In genomic region chr12:13044859-13045384, GRCh38 we compare ENCODE assay signal across 1 cellular context.
TF ChIP-seq lines count a peak whose summit lies in the region.

No MANE protein-coding gene starts in this region.

TF ChIP-seq in K562, 482 proteins besides CTCF, POLR2A, EP300 and RAD21:
- TF ChIP-seq ZNF384 (IDR thresholded peaks at IDR 0.05; ENCODE audit: low read depth, low read length) (0 out of 2 replicates have a peak, but pooled peaks have one; percentile 12), NR3C1 (CRISPR knock-in tag; IDR thresholded peaks at IDR 0.05) (no peak)
